ENCODE assay signal across 10 cellular contexts in the genomic region with DNA sequence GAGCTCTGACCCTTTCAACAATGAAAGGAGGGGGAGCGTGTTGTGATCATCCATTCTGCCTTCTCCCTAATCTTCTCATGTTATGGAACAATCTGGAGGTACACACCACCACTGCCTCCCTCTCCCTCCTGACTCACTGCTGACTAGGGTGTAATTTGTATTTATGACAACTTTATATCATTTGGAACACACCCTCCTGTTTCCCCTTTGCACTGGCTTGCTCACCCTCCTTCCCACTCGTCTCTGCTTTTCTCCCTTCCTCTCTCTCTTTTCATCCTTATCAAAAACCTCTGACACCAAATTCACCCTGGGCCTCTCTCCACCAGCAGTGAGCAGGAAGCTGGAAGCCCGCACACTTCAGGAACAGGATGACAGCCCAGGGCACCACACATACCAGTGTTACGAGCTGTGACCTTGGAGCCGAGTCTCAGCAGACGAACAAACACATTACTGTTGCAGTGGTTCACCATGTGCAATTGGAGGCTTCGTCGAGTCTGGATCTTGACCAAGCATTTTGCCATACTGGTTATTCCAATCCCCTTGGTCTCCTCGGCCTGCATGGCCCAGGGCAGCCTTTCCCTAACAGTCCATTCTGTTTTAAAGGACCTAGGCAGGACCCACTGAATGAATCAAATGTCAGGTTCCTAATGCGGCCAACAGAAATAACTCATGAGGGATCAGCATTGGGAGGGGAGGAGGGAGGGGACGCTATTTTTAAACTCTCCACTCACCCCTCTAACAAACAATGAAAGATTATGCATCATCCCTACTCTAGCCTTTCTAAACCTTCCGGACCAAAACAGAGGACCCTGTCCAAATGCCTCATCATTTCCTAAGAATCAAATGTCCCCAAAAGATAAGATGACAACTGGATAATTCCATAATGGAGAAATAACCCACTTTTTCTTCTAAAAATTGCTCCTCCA.
DNase-seq lines count a peak whose midpoint lies in the region; ATAC-seq and TF ChIP-seq lines count a peak whose summit lies in the region.
"Had no signal": no experiment of that assay in that cellular context is flagged by ENCODE, and none has a peak within 500 bp of the region (broad histone marks: within the 10 kb centered on the region; RNA-seq: fewer than 3 reads in every experiment).

No MANE protein-coding gene starts in this region.

- H3K4me3 ChIP-seq in MG63 = no peak overlapping the region
- no peak overlapping the region for H3K4me3 ChIP-seq in endodermal cell (ENCODE audit: low read length)
- H3K4me3 ChIP-seq in liver (ENCODE audit: low read depth in 1 of 3, low read length in 3 of 3) = no peak overlapping the region
- H3K4me3 ChIP-seq in upper lobe of right lung = no peak overlapping the region
- no peak overlapping the region for H3K4me3 ChIP-seq in HAP-1
- no peak overlapping the region for H3K4me3 ChIP-seq in suprapubic skin

- no peak overlapping the region for H3K4me3 Mint-ChIP-seq in endodermal cell
- H3K4me3 Mint-ChIP-seq: activated naive CD8-positive, alpha-beta T cell treated with anti-CD3 and anti-CD28 coated beads, Interleukin-2, amount 10 ng/mL, durations not matched to agents 7 days and 5 days had no signal

- no peak overlapping the region for H3K27ac Mint-ChIP-seq in endodermal cell
- H3K27ac Mint-ChIP-seq: activated naive CD8-positive, alpha-beta T cell treated with anti-CD3 and anti-CD28 coated beads, Interleukin-2, amount 10 ng/mL, durations not matched to agents 7 days and 5 days had no signal

- H3K36me3 ChIP-seq in MG63 = no peaks in the 10 kb centered on the region
- no peaks in the 10 kb centered on the region for H3K36me3 ChIP-seq in endodermal cell (ENCODE audit: control insufficient read depth, insufficient read depth, low read length)
- H3K36me3 ChIP-seq in liver (ENCODE audit: control insufficient read depth in 4 of 4, insufficient read depth in 3 of 4, low read depth in 1 of 4, low read length in 3 of 4) = no peaks in the 10 kb centered on the region
- H3K36me3 ChIP-seq in upper lobe of right lung = no peaks in the 10 kb centered on the region
- H3K36me3 ChIP-seq in HAP-1 (replicated peaks) = no peaks in the 10 kb centered on the region
- no peaks in the 10 kb centered on the region for H3K36me3 ChIP-seq in suprapubic skin

- no peak for TF ChIP-seq RAD21 in liver (IDR thresholded peaks at IDR 0.05)

- peaks cover 4% of the 10 kb centered on the region for H3K9me3 Mint-ChIP-seq in endodermal cell
- H3K9me3 Mint-ChIP-seq: activated naive CD8-positive, alpha-beta T cell treated with anti-CD3 and anti-CD28 coated beads, Interleukin-2, amount 10 ng/mL, durations not matched to agents 7 days and 5 days had no signal

- no peaks in the 10 kb centered on the region for H3K27me3 Mint-ChIP-seq in endodermal cell (ENCODE audit: insufficient read depth)
- H3K27me3 Mint-ChIP-seq: activated naive CD8-positive, alpha-beta T cell treated with anti-CD3 and anti-CD28 coated beads, Interleukin-2, amount 10 ng/mL, durations not matched to agents 7 days and 5 days had no signal

- intact Hi-C loops in upper lobe of right lung (cut with DNase I) = no loop called here

- WGBS in endodermal cell (ENCODE audit: insufficient coverage in 1 of 2, insufficient read length in 1 of 2), 2 experiments = 89 to 94% methylated on average over 8 to 11 of the region's 12 CpGs
- 66% methylated on average over 12 of the region's 12 CpGs for WGBS in liver
- 55% methylated on average over 12 of the region's 12 CpGs for WGBS in suprapubic skin

- ATAC-seq in upper lobe of right lung = peak; percentile 37

- H3K4me1 ChIP-seq in endodermal cell (ENCODE audit: control insufficient read depth, insufficient read depth, low read length) (peaks cover 5% of the 10 kb centered on the region), liver (ENCODE audit: control insufficient read depth in 4 of 4, insufficient read depth in 4 of 4, low read length in 3 of 4) (no peaks in the 10 kb centered on the region), upper lobe of right lung (peaks cover 5% of the 10 kb centered on the region), HAP-1 (no peaks in the 10 kb centered on the region), suprapubic skin (no peaks in the 10 kb centered on the region)

- H3K36me3 Mint-ChIP-seq in endodermal cell (ENCODE audit: low read depth) = no peaks in the 10 kb centered on the region
- H3K36me3 Mint-ChIP-seq: activated naive CD8-positive, alpha-beta T cell treated with anti-CD3 and anti-CD28 coated beads, Interleukin-2, amount 10 ng/mL, durations not matched to agents 7 days and 5 days had no signal

- H3K4me1 Mint-ChIP-seq in endodermal cell = peaks cover 23% of the 10 kb centered on the region
- H3K4me1 Mint-ChIP-seq: activated naive CD8-positive, alpha-beta T cell treated with anti-CD3 and anti-CD28 coated beads, Interleukin-2, amount 10 ng/mL, durations not matched to agents 7 days and 5 days had no signal

- TF ChIP-seq POLR2A in suprapubic skin (IDR thresholded peaks at IDR 0.05) = no peak

- no peak overlapping the region for H3K9ac ChIP-seq in endodermal cell (ENCODE audit: extremely low read depth, low read length, poor library complexity, severe bottlenecking)
- H3K9ac ChIP-seq in liver (ENCODE audit: low read depth in 1 of 2, low read length in 2 of 2) = no peak overlapping the region

- in situ Hi-C loops in HAP-1 (cut with MboI; ENCODE audit: low sequenced_read_pairs) = no loop called here

- no peaks in the 10 kb centered on the region for H3K27me3 ChIP-seq in MG63
- H3K27me3 ChIP-seq in endodermal cell (ENCODE audit: control insufficient read depth, insufficient read depth, low read length, poor library complexity, severe bottlenecking) = no peaks in the 10 kb centered on the region
- H3K27me3 ChIP-seq in liver (ENCODE audit: control insufficient read depth in 4 of 4, insufficient read depth in 4 of 4, low read length in 3 of 4) = no peaks in the 10 kb centered on the region
- H3K27me3 ChIP-seq in upper lobe of right lung = no peaks in the 10 kb centered on the region
- no peaks in the 10 kb centered on the region for H3K27me3 ChIP-seq in HAP-1 (ENCODE audit: low read depth)
- no peaks in the 10 kb centered on the region for H3K27me3 ChIP-seq in suprapubic skin

- H3K9me3 ChIP-seq in MG63 = no peaks in the 10 kb centered on the region
- H3K9me3 ChIP-seq in endodermal cell (ENCODE audit: control insufficient read depth, low read length) = peaks cover 5% of the 10 kb centered on the region
- H3K9me3 ChIP-seq in liver (ENCODE audit: control insufficient read depth in 4 of 4, low read length in 3 of 4) = no peaks in the 10 kb centered on the region
- no peaks in the 10 kb centered on the region for H3K9me3 ChIP-seq in upper lobe of right lung
- H3K9me3 ChIP-seq in HAP-1 = no peaks in the 10 kb centered on the region
- H3K9me3 ChIP-seq in suprapubic skin = no peaks in the 10 kb centered on the region

- TF ChIP-seq CTCF in endodermal cell (conservative IDR thresholded peaks at IDR 0.05) (no peak), liver (IDR thresholded peaks at IDR 0.05; ENCODE audit: low read depth, low read length, missing input control) (no peak), upper lobe of right lung (IDR thresholded peaks at IDR 0.05) (no peak), suprapubic skin (IDR thresholded peaks at IDR 0.05) (no peak)

- no peak overlapping the region for H3K27ac ChIP-seq in endodermal cell (ENCODE audit: low read depth, low read length)
- no peak overlapping the region for H3K27ac ChIP-seq in liver (ENCODE audit: low read depth in 1 of 2, low read length in 2 of 2)
- H3K27ac ChIP-seq in upper lobe of right lung = no peak overlapping the region
- H3K27ac ChIP-seq in suprapubic skin = no peak overlapping the region

- TF ChIP-seq EP300 in suprapubic skin (IDR thresholded peaks at IDR 0.05) = no peak

- DNase-seq in MG63 (peak; percentile 29), endodermal cell (peak; percentile 51), upper lobe of right lung (no peak), SKM-1 treated with dmso at 0.1 percent for 144 hours (lab: John Stamatoyannopoulos, UW; ENCODE audit: unreplicated experiment) (no peak), HAP-1 (ENCODE audit: low spot score in 2 of 2) (no peak), OCI-M1 (lab: John Stamatoyannopoulos, UW) (no peak), suprapubic skin (ENCODE audit: low spot score in 2 of 2) (no peak)
- DNase-seq: activated CD4-positive, alpha-beta T cell treated with anti-CD3 and anti-CD28 coated beads for 4 hours; activated naive CD8-positive, alpha-beta T cell treated with anti-CD3 and anti-CD28 coated beads, Interleukin-2, amount 10 ng/mL, durations not matched to agents 7 days and 5 days had no signal

TF ChIP-seq in liver, 16 proteins besides CTCF, POLR2A, EP300 and RAD21:
- TF ChIP-seq MAX (IDR thresholded peaks at IDR 0.05) (no peak), NR2F2 (IDR thresholded peaks at IDR 0.05) (peak; percentile 45), HNF4G (IDR thresholded peaks at IDR 0.05) (no peak)

Comparison
In these comparisons a context has a peak if more than half of its experiments do, and no peak if none do; other contexts are left out.
1. DNase-seq: peak in MG63 (single experiment) and endodermal cell (single experiment); none in upper lobe of right lung (single experiment), SKM-1 treated with dmso at 0.1 percent for 144 hours (single experiment), HAP-1 (0 of 2), OCI-M1 (single experiment) and suprapubic skin (0 of 2).